ENCODE assay signal across 8 cellular contexts in genomic region chr3:152202976-152203626, GRCh38.
DNase-seq lines count a peak whose midpoint lies in the region; ATAC-seq and TF ChIP-seq lines count a peak whose summit lies in the region.

No MANE protein-coding gene starts in this region.

- peaks cover 73% of the 10 kb centered on the region for H3K4me1 Mint-ChIP-seq in activated CD4-positive, alpha-beta T cell treated with anti-CD3 and anti-CD28 coated beads, Interleukin-2, amount 10 ng/mL, durations not matched to agents 7 days and 5 days

- POLR2A ChIA-PET in activated CD4-positive, alpha-beta T cell treated with anti-CD3 and anti-CD28 coated beads, Interleukin-2, amount 10 ng/mL, durations not matched to agents 7 days and 5 days (lab: Charles Lee), result interaction anchor here (0.6 to 0.8 kb wide), 3 partner anchors 9 to 126 kb away, joined by 3 read pairs; no protein-coding TSS in a partner anchor

- no peaks in the 10 kb centered on the region for H3K36me3 ChIP-seq in esophagus (ENCODE audit: control insufficient read depth in 2 of 2, insufficient read depth in 2 of 2, low read length in 1 of 2)
- H3K36me3 ChIP-seq in subcutaneous abdominal adipose tissue (ENCODE audit: control insufficient read depth in 5 of 5, insufficient read depth in 5 of 5, low read length in 5 of 5), result no peaks in the 10 kb centered on the region

- no peak for DNase-seq in activated CD4-positive, alpha-beta T cell treated with anti-CD3 and anti-CD28 coated beads, Interleukin-2, amount 10 ng/mL, durations not matched to agents 7 days and 5 days
- no peak for DNase-seq in activated CD4-positive, alpha-beta T cell treated with anti-CD3 and anti-CD28 coated beads for 4 hours
- DNase-seq in NB4 (ENCODE audit: low read depth) (peak; percentile 62), NCI-H1930 (lab: John Stamatoyannopoulos, UW) (no peak), NCI-H82 treated with DMSO at 0.1 percent for 48 hours (lab: John Stamatoyannopoulos, UW; ENCODE audit: unreplicated experiment) (no peak)

- ATAC-seq in HG03196 (IDR thresholded peaks at IDR 0.05; ENCODE audit: unreplicated experiment), result no peak

- WGBS in esophagus, 2 donors, result 33 to 38% methylated on average over 3 of the region's 3 CpGs

- peak overlapping the region; percentile 31 to 63 for H3K27ac ChIP-seq in esophagus (ENCODE audit: low read depth in 2 of 2, low read length in 1 of 2)
- peak overlapping the region; percentile 75 for H3K27ac ChIP-seq in subcutaneous abdominal adipose tissue (ENCODE audit: low read depth, low read length)

- H3K9ac ChIP-seq in subcutaneous abdominal adipose tissue (ENCODE audit: low read length in 5 of 5), result peak overlapping the region in 4 of 5 donors; percentile 14 to 48 (median 32)

- no peak for TF ChIP-seq CTCF in NB4 (IDR thresholded peaks at IDR 0.05; ENCODE audit: low read depth, low read length)

- H3K4me3 ChIP-seq in NB4 (ENCODE audit: low read depth, low read length) (peak overlapping the region; percentile 77), esophagus (ENCODE audit: low read depth in 1 of 2, low read length in 2 of 2) (no peak overlapping the region), subcutaneous abdominal adipose tissue (ENCODE audit: low read depth in 1 of 5, low read length in 5 of 5) (peak overlapping the region; percentile 6 to 47 (median 42))

- no peaks in the 10 kb centered on the region for H3K27me3 Mint-ChIP-seq in activated CD4-positive, alpha-beta T cell treated with anti-CD3 and anti-CD28 coated beads, Interleukin-2, amount 10 ng/mL, durations not matched to agents 7 days and 5 days

- peak overlapping the region; percentile 91 for H3K27ac Mint-ChIP-seq in activated CD4-positive, alpha-beta T cell treated with anti-CD3 and anti-CD28 coated beads, Interleukin-2, amount 10 ng/mL, durations not matched to agents 7 days and 5 days

- H3K9me3 Mint-ChIP-seq in activated CD4-positive, alpha-beta T cell treated with anti-CD3 and anti-CD28 coated beads, Interleukin-2, amount 10 ng/mL, durations not matched to agents 7 days and 5 days, result peaks cover 15% of the 10 kb centered on the region

- CTCF ChIA-PET in activated CD4-positive, alpha-beta T cell treated with anti-CD3 and anti-CD28 coated beads, Interleukin-2, amount 10 ng/mL, durations not matched to agents 7 days and 5 days (lab: Charles Lee), result interaction anchor here (0.8 to 4.7 kb wide), 6 partner anchors 10 to 157 kb away, joined by 3 to 19 read pairs (median 4); no protein-coding TSS in a partner anchor

- peak; percentile 36 for TF ChIP-seq POLR2A in NB4 (IDR thresholded peaks at IDR 0.05; ENCODE audit: extremely low read depth, insufficient read length)

- H3K27me3 ChIP-seq in esophagus (ENCODE audit: control insufficient read depth in 1 of 2, insufficient read depth in 2 of 2, low read length in 2 of 2) (no peaks in the 10 kb centered on the region), subcutaneous abdominal adipose tissue (ENCODE audit: control insufficient read depth in 5 of 5, insufficient read depth in 4 of 5, low read length in 5 of 5) (no peaks in the 10 kb centered on the region)

- H3K4me1 ChIP-seq in esophagus (ENCODE audit: control insufficient read depth in 2 of 2, insufficient read depth in 2 of 2, low read length in 1 of 2) (no peaks in the 10 kb centered on the region), subcutaneous abdominal adipose tissue (ENCODE audit: control insufficient read depth in 5 of 5, insufficient read depth in 5 of 5, low read length in 5 of 5) (peaks cover 0 to 44% (median 17%) of the 10 kb centered on the region in 5 donors)

- peaks cover 14% of the 10 kb centered on the region for H3K36me3 Mint-ChIP-seq in activated CD4-positive, alpha-beta T cell treated with anti-CD3 and anti-CD28 coated beads, Interleukin-2, amount 10 ng/mL, durations not matched to agents 7 days and 5 days (ENCODE audit: low read depth)

- H3K4me3 Mint-ChIP-seq in activated CD4-positive, alpha-beta T cell treated with anti-CD3 and anti-CD28 coated beads, Interleukin-2, amount 10 ng/mL, durations not matched to agents 7 days and 5 days, result peak overlapping the region; percentile 73

- H3K9me3 ChIP-seq in esophagus (ENCODE audit: control insufficient read depth in 2 of 2, insufficient read depth in 1 of 2, low read depth in 1 of 2, low read length in 1 of 2) (no peaks in the 10 kb centered on the region), subcutaneous abdominal adipose tissue (ENCODE audit: control insufficient read depth in 5 of 5, low read length in 5 of 5) (no peaks in the 10 kb centered on the region)

Comparison
In these comparisons a context has a peak if more than half of its experiments do, and no peak if none do; other contexts are left out.
1. H3K4me3 ChIP-seq: peak in NB4 (single experiment) and subcutaneous abdominal adipose tissue (5 of 5); none in esophagus (0 of 2).